1 cellular context compared by ENCODE assay signal in genomic region chr16:85390511-85391174, GRCh38.
TF ChIP-seq lines count a peak whose summit lies in the region.

No MANE protein-coding gene starts in this region.

TF ChIP-seq in SK-N-SH, 30 proteins besides CTCF, POLR2A, EP300 and RAD21 (continued from another document):
- TF ChIP-seq RFX5 (IDR thresholded peaks at IDR 0.05; ENCODE audit: low read length) (no peak), MAX (IDR thresholded peaks at IDR 0.05; ENCODE audit: low read depth) (peak; percentile 71), YY1 (IDR thresholded peaks at IDR 0.05; ENCODE audit: low read depth) (no peak), JUND (IDR thresholded peaks at IDR 0.05) (no peak; the same call in 1 of the 2 replicates), SIN3A (IDR thresholded peaks at IDR 0.05; ENCODE audit: borderline replicate concordance, low read depth, low read length) (peak; percentile 91; the same call in 1 of the 2 replicates), TCF12 (IDR thresholded peaks at IDR 0.05) (peak; percentile 61; the same call in 1 of the 2 replicates), GATA2 (CRISPR knock-in tag; IDR thresholded peaks at IDR 0.05) (no peak), FOSL2 (IDR thresholded peaks at IDR 0.05; ENCODE audit: borderline replicate concordance, low read depth) (no peak; the same call in 1 of the 2 replicates), REST (IDR thresholded peaks at IDR 0.05; ENCODE audit: low read depth, low read length) (no peak; the same call in 1 of the 2 replicates), RXRA (IDR thresholded peaks at IDR 0.05; ENCODE audit: borderline replicate concordance, low read depth) (no peak; the same call in 1 of the 2 replicates), MXI1 (IDR thresholded peaks at IDR 0.05; ENCODE audit: low read depth, low read length) (peak; percentile 92), FOXJ3 (CRISPR knock-in tag; IDR thresholded peaks at IDR 0.05) (peak; percentile 57; the same call in 1 of the 2 replicates), POLR2AphosphoS5 (IDR thresholded peaks at IDR 0.05; ENCODE audit: low read depth, low read length) (peak; percentile 50; the same call in 1 of the 2 replicates), RCOR1 (IDR thresholded peaks at IDR 0.05; ENCODE audit: low read length) (peak; percentile 58; the same call in 1 of the 2 replicates), SMC3 (IDR thresholded peaks at IDR 0.05; ENCODE audit: low read depth, low read length) (peak; percentile 23; the same call in 1 of the 2 replicates), GABPA (IDR thresholded peaks at IDR 0.05; ENCODE audit: low read depth) (no peak), MEF2A (IDR thresholded peaks at IDR 0.05; ENCODE audit: borderline replicate concordance, low read depth) (no peak), TAF1 (IDR thresholded peaks at IDR 0.05; ENCODE audit: borderline replicate concordance, low read depth, low read length) (no peak), CHD2 (IDR thresholded peaks at IDR 0.05; ENCODE audit: low read length, partially characterized antibody) (no peak), ELF1 (IDR thresholded peaks at IDR 0.05) (no peak), TEAD4 (IDR thresholded peaks at IDR 0.05; ENCODE audit: borderline replicate concordance, insufficient read depth) (0 out of 2 replicates have a peak, but pooled peaks have one; percentile 13)
- TF ChIP-seq, protein P1, sequence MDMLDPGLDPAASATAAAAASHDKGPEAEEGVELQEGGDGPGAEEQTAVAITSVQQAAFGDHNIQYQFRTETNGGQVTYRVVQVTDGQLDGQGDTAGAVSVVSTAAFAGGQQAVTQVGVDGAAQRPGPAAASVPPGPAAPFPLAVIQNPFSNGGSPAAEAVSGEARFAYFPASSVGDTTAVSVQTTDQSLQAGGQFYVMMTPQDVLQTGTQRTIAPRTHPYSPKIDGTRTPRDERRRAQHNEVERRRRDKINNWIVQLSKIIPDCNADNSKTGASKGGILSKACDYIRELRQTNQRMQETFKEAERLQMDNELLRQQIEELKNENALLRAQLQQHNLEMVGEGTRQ (IDR thresholded peaks at IDR 0.05; ENCODE audit: borderline replicate concordance, low read depth, low read length): no peak
- TF ChIP-seq, protein P2, sequence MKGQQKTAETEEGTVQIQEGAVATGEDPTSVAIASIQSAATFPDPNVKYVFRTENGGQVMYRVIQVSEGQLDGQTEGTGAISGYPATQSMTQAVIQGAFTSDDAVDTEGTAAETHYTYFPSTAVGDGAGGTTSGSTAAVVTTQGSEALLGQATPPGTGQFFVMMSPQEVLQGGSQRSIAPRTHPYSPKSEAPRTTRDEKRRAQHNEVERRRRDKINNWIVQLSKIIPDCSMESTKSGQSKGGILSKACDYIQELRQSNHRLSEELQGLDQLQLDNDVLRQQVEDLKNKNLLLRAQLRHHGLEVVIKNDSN (IDR thresholded peaks at IDR 0.05; ENCODE audit: borderline replicate concordance, low read depth): no peak
- TF ChIP-seq, protein P3, sequence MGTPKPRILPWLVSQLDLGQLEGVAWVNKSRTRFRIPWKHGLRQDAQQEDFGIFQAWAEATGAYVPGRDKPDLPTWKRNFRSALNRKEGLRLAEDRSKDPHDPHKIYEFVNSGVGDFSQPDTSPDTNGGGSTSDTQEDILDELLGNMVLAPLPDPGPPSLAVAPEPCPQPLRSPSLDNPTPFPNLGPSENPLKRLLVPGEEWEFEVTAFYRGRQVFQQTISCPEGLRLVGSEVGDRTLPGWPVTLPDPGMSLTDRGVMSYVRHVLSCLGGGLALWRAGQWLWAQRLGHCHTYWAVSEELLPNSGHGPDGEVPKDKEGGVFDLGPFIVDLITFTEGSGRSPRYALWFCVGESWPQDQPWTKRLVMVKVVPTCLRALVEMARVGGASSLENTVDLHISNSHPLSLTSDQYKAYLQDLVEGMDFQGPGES (IDR thresholded peaks at IDR 0.05; ENCODE audit: low read depth, low read length): no peak
- TF ChIP-seq, protein P4, sequence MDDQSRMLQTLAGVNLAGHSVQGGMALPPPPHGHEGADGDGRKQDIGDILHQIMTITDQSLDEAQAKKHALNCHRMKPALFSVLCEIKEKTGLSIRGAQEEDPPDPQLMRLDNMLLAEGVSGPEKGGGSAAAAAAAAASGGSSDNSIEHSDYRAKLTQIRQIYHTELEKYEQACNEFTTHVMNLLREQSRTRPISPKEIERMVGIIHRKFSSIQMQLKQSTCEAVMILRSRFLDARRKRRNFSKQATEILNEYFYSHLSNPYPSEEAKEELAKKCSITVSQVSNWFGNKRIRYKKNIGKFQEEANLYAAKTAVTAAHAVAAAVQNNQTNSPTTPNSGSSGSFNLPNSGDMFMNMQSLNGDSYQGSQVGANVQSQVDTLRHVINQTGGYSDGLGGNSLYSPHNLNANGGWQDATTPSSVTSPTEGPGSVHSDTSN (IDR thresholded peaks at IDR 0.05): peak; percentile 76
